Comparison of ENCODE assay signal across 13 cellular contexts in the genomic region with DNA sequence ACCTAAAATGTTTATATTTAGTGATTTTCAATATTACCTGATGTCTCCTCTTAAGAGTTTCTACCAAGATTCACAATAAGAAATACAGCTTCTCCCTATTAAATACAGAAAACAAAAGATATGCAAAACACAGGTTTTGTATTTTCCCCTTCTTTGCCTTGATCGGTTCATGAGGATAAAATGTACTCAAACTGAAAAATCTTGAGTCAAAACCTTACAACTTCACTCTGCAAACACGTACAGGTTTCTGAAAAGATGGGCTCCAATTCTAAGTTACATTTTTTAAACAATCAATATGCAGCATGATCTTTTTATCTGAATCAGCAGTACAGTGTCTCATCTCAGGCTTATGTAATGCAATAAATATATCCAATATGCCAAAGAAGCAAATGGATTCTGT.
"Had no signal": no experiment of that assay in that cellular context is flagged by ENCODE, and none has a peak within 500 bp of the region (broad histone marks: within the 10 kb centered on the region; RNA-seq: fewer than 3 reads in every experiment).

No MANE protein-coding gene starts in this region.

- H3K9ac ChIP-seq: parathyroid adenoma had no signal

- H3K27ac ChIP-seq: breast epithelium, heart right ventricle, left lung, parathyroid adenoma, tibial nerve, vagina had no signal

- H3K4me1 ChIP-seq: breast epithelium, parathyroid adenoma had no signal

- H3K4me3 ChIP-seq: breast epithelium, heart right ventricle, left lung, tibial nerve, vagina had no signal

- H3K27me3 ChIP-seq: breast epithelium, heart right ventricle, left lung, tibial nerve, vagina had no signal

- ATAC-seq: heart right ventricle, left lung had no signal

- H2AFZ ChIP-seq: parathyroid adenoma had no signal

- H3K9me3 ChIP-seq: breast epithelium, heart right ventricle, left lung, tibial nerve, vagina had no signal

- DNase-seq: activated CD4-positive, CD25-positive, alpha-beta regulatory T cell; activated effector memory CD4-positive, alpha-beta T cell treated with anti-CD3 and anti-CD28 coated beads, Interleukin-2, amount 50 U/mL, for 16 hours; activated T-cell treated with anti-CD3 and anti-CD28 coated beads, Interleukin-2, amount 50 U/mL, for 1 hour; effector CD4-positive, alpha-beta T cell; heart right ventricle; islet precursor cell; left lung; mesenchymal stem cell; stimulated activated CD4-positive, alpha-beta T cell treated with anti-CD3 and anti-CD28 coated beads, Interleukin-4, amount 100 ng/mL, for 24 hours had no signal

- H3K36me3 ChIP-seq: breast epithelium, heart right ventricle, left lung, tibial nerve, vagina had no signal
